In the genomic region with DNA sequence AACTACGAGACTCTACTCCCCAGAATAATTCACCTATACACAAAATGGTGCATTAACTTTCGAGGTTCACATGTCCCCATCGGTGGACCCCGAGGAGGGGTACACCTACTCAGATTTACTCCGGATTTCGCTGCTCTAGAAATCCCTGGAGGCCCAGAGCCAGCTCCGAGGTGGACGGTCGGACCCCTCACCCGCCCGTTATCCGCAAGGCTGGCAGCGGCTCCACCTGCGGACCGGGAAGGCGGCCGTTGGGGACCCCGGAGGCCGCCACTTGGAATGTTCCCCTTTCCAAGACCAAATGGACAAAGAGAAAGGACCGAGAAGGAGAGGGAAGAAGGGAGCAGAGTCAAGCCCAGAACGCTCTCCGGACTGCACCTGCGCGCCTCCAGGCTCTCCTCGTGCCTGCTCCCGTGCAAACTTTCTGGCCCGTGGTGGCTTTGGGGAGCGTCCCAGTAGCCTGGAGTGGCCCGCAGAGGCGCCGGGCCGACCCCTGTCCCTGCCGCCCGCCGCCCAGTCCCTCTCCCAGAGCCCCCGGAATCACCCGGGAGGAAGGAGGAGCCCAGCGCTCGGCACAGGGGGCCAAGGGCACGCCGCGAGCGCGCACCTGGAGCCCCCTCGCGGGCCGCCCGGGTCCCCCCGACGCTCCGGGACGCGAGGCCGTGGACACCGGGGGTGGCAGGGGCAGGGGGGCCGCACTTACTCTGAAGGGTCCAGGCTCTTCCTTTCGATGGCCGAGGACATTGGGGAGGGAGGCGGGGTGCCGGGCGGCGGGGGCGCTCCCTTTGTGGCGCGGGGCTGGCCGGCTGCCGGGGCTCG, we compare ENCODE assay signal across 8 cellular contexts. TPM values are rescaled to one million over a fixed set of nuclear protein-coding genes. Genes with fewer than 3 reads are reported as not detected.
A peak's percentile ranks its signal among the peaks of the same experiment; 100 is the strongest.
DNase-seq lines count a peak whose midpoint lies in the region; ATAC-seq and TF ChIP-seq lines count a peak whose summit lies in the region.

No MANE protein-coding gene starts in this region.

- H3K4me1 Mint-ChIP-seq in stimulated activated effector memory CD8-positive, alpha-beta T cell treated with anti-CD3 and anti-CD28 coated beads, Interleukin-12 subunit alpha, Interleukin-12 subunit beta, amount 100 ng/mL, for 72 hours, result peaks cover 12% of the 10 kb centered on the region

- no peaks in the 10 kb centered on the region for H3K36me3 Mint-ChIP-seq in stimulated activated effector memory CD8-positive, alpha-beta T cell treated with anti-CD3 and anti-CD28 coated beads, Interleukin-12 subunit alpha, Interleukin-12 subunit beta, amount 100 ng/mL, for 72 hours

- no peak for TF ChIP-seq CTCF in kidney epithelial cell (IDR thresholded peaks at IDR 0.05; ENCODE audit: insufficient read depth, low read length, poor library complexity, severe bottlenecking)

- H3K36me3 ChIP-seq in ACC112 (ENCODE audit: insufficient read depth, low read length) (no peaks in the 10 kb centered on the region), kidney epithelial cell (ENCODE audit: control insufficient read depth, insufficient read depth, low read length) (no peaks in the 10 kb centered on the region)

- H3K79me2 ChIP-seq in ACC112 (ENCODE audit: control insufficient read depth, insufficient read depth, low read length, unreplicated experiment), result no peaks in the 10 kb centered on the region

- H3K9me3 Mint-ChIP-seq in stimulated activated effector memory CD8-positive, alpha-beta T cell treated with anti-CD3 and anti-CD28 coated beads, Interleukin-12 subunit alpha, Interleukin-12 subunit beta, amount 100 ng/mL, for 72 hours, result no peaks in the 10 kb centered on the region

- H3K4me3 ChIP-seq in ACC112 (ENCODE audit: low read depth, low read length), result peak overlapping the region; percentile 83
- peak overlapping the region; percentile 29 for H3K4me3 ChIP-seq in kidney epithelial cell (ENCODE audit: low read depth, low read length)

- H3K27me3 ChIP-seq in ACC112 (ENCODE audit: insufficient read depth, low read length) (peaks cover 14% of the 10 kb centered on the region), kidney epithelial cell (ENCODE audit: control insufficient read depth, insufficient read depth, low read length) (peaks cover 34% of the 10 kb centered on the region)

- DNase-seq in kidney epithelial cell (ENCODE audit: low read depth) (no peak), substantia nigra (lab: John Stamatoyannopoulos, UW) (peak in 5 of 49 donors; percentile 10 to 42 (median 16)), NCI-H2029 treated with DMSO at 0.1 percent for 48 hours (lab: John Stamatoyannopoulos, UW) (no peak), NAMALWA (ENCODE audit: low spot score) (no peak)
- DNase-seq in stimulated activated effector memory CD8-positive, alpha-beta T cell treated with anti-CD3 and anti-CD28 coated beads, Interleukin-12 subunit alpha, Interleukin-12 subunit beta, amount 100 ng/mL, for 72 hours (ENCODE audit: low spot score in 2 of 2), result no peak

- peak overlapping the region; percentile 40 for H2AFZ ChIP-seq in ACC112 (ENCODE audit: low read length, unreplicated experiment)

- H3K27ac ChIP-seq in ACC112 (ENCODE audit: low read depth, low read length) (no peak overlapping the region), adipose tissue (ENCODE audit: low read depth, low read length) (peak overlapping the region; percentile 15), substantia nigra (ENCODE audit: low read depth, low read length, poor library complexity, severe bottlenecking) (peak overlapping the region; percentile 64)

- 1 to 3% (median 2%) methylated on average over 50 to 68 of the region's 68 CpGs for WGBS in adipose tissue, 3 donors

- no peak overlapping the region for H3K4me3 Mint-ChIP-seq in stimulated activated effector memory CD8-positive, alpha-beta T cell treated with anti-CD3 and anti-CD28 coated beads, Interleukin-12 subunit alpha, Interleukin-12 subunit beta, amount 100 ng/mL, for 72 hours

- ATAC-seq in GM21390 (IDR thresholded peaks at IDR 0.05; ENCODE audit: unreplicated experiment), result peak; percentile 22
- no peak for ATAC-seq in stimulated activated effector memory CD8-positive, alpha-beta T cell treated with anti-CD3 and anti-CD28 coated beads, Interleukin-12 subunit alpha, Interleukin-12 subunit beta, amount 100 ng/mL, for 72 hours

- peaks cover 4% of the 10 kb centered on the region for H3K4me1 ChIP-seq in ACC112 (ENCODE audit: control insufficient read depth, insufficient read depth, low read length, unreplicated experiment)

- H3K27ac Mint-ChIP-seq in stimulated activated effector memory CD8-positive, alpha-beta T cell treated with anti-CD3 and anti-CD28 coated beads, Interleukin-12 subunit alpha, Interleukin-12 subunit beta, amount 100 ng/mL, for 72 hours, result no peak overlapping the region

RNA-seq across cellular contexts. Expression of gene LMO2, which starts 23.0 kb away (rescaled TPM):
- polyA plus RNA-seq in adipose tissue, result 10 to 100 TPM in 2 of 3 donors, 1 to 10 TPM in 1; 4.6 to 44.0 (median 21.5) TPM
- total RNA-seq in kidney epithelial cell, result 0.82 and 2.5 TPM in 2 replicates
